Comparison of ENCODE assay signal across 1 cellular context in genomic region chr15:49046113-49046883, GRCh38.
TF ChIP-seq lines count a peak whose summit lies in the region.

SECISBP2L (minus strand) TSS chr15:49046446; CDS start chr15:49046299, 147 bp downstream.

TF ChIP-seq in GM23338, 12 proteins besides CTCF, POLR2A, EP300 and RAD21 (continued from another document):
- peak; percentile 61; the same call in 1 of the 2 replicates for TF ChIP-seq ETS1 (IDR thresholded peaks at IDR 0.05)
- 0 out of 2 replicates have a peak, but pooled peaks have one; percentile 3 for TF ChIP-seq ZNF462 (CRISPR knock-in tag; IDR thresholded peaks at IDR 0.05)
- 0 out of 2 replicates have a peak, but pooled peaks have one; percentile 9 for TF ChIP-seq NANOG (IDR thresholded peaks at IDR 0.05; ENCODE audit: borderline replicate concordance)
- no peak for TF ChIP-seq STAT1 (IDR thresholded peaks at IDR 0.05; ENCODE audit: unreplicated experiment)
- TF ChIP-seq ZNF331 (CRISPR knock-in tag; IDR thresholded peaks at IDR 0.05; ENCODE audit: low read depth): no peak
TF ChIP-seq in GM23338: peak in this region for 6.
